In the genomic region with DNA sequence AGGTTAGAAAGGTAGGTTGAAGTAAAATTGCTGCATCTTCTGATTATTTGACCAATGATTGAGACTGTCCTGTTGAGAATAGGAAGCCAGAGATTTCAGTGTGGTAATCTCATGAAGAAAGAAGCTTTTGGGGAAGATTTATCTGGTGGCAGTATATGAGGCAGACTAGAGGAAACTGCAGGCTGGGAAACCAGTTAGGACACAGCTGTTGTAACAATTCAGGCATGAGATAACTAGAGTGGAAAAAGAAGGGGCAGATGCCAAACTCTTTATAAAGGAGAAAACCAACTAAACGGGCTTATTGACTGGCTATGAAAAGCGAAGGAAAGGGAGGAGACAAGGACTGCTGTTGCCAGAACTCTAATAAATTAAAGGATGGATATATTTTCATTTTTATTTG, we compare ENCODE assay signal across 17 cellular contexts.
"Had no signal": no experiment of that assay in that cellular context is flagged by ENCODE, and none has a peak within 500 bp of the region (broad histone marks: within the 10 kb centered on the region; RNA-seq: fewer than 3 reads in every experiment).

No MANE protein-coding gene starts in this region.

- ATAC-seq: activated T-cell treated with anti-CD3 and anti-CD28 coated beads, Interleukin-2, amount 50 U/mL, for 72 hours; sciatic nerve; upper lobe of right lung had no signal

- H3K4me1 ChIP-seq: esophagus squamous epithelium, suprapubic skin, upper lobe of right lung had no signal

- H3K4me3 ChIP-seq: esophagus squamous epithelium, lung, suprapubic skin, upper lobe of right lung had no signal

- H3K4me3 Mint-ChIP-seq: activated CD4-positive, alpha-beta memory T cell treated with anti-CD3 and anti-CD28 coated beads, Interleukin-2, amount 10 ng/mL, durations not matched to agents 7 days and 5 days; activated naive CD8-positive, alpha-beta T cell treated with anti-CD3 and anti-CD28 coated beads for 36 hours; activated T-cell treated with anti-CD3 and anti-CD28 coated beads, Interleukin-2, amount 50 U/mL, for 72 hours; naive B cell had no signal

- H3K27me3 ChIP-seq: esophagus squamous epithelium, suprapubic skin, upper lobe of right lung had no signal

- H3K27ac Mint-ChIP-seq: activated CD4-positive, alpha-beta memory T cell treated with anti-CD3 and anti-CD28 coated beads, Interleukin-2, amount 10 ng/mL, durations not matched to agents 7 days and 5 days; activated naive CD8-positive, alpha-beta T cell treated with anti-CD3 and anti-CD28 coated beads for 36 hours; activated T-cell treated with anti-CD3 and anti-CD28 coated beads, Interleukin-2, amount 50 U/mL, for 72 hours; naive B cell had no signal

- H3K4me1 Mint-ChIP-seq: activated CD4-positive, alpha-beta memory T cell treated with anti-CD3 and anti-CD28 coated beads, Interleukin-2, amount 10 ng/mL, durations not matched to agents 7 days and 5 days; activated naive CD8-positive, alpha-beta T cell treated with anti-CD3 and anti-CD28 coated beads for 36 hours; naive B cell had no signal

- DNase-seq: activated CD4-positive, alpha-beta memory T cell treated with anti-CD3 and anti-CD28 coated beads, Interleukin-2, amount 10 ng/mL, durations not matched to agents 7 days and 5 days; activated CD8-positive, alpha-beta memory T cell treated with anti-CD3 and anti-CD28 coated beads, Interleukin-2, amount 50 U/mL, for 4 hours; activated gamma-delta T cell treated with Interleukin-2 at 50 U/mL for 16 hours; activated naive CD8-positive, alpha-beta T cell treated with anti-CD3 and anti-CD28 coated beads for 36 hours; activated T-cell treated with anti-CD3 and anti-CD28 coated beads, Interleukin-2, amount 50 U/mL, for 72 hours; esophagus squamous epithelium; foreskin melanocyte; kidney glomerular epithelial cell; midbrain; naive B cell; posterior cingulate gyrus; stimulated activated CD4-positive, alpha-beta T cell treated with anti-CD3 and anti-CD28 coated beads, Interleukin-2, amount 100 ng/mL, for 48 hours; stimulated activated naive CD4-positive, alpha-beta T cell treated with Interleukin-2 at 50 U/mL for 16 hours; upper lobe of right lung had no signal

- H3K27me3 Mint-ChIP-seq: activated CD4-positive, alpha-beta memory T cell treated with anti-CD3 and anti-CD28 coated beads, Interleukin-2, amount 10 ng/mL, durations not matched to agents 7 days and 5 days; activated naive CD8-positive, alpha-beta T cell treated with anti-CD3 and anti-CD28 coated beads for 36 hours; naive B cell had no signal

- H3K9me3 ChIP-seq: upper lobe of right lung had no signal

- H3K27ac ChIP-seq: esophagus squamous epithelium, suprapubic skin, upper lobe of right lung had no signal
